2 cellular contexts compared by ENCODE assay signal in genomic region chr11:61752925-61753551, GRCh38.
TF ChIP-seq lines count a peak whose summit lies in the region.

No MANE protein-coding gene starts in this region.

TF ChIP-seq in H1, 55 proteins besides CTCF, POLR2A, EP300 and RAD21:
- TF ChIP-seq GABPA (IDR thresholded peaks at IDR 0.05; ENCODE audit: borderline replicate concordance, insufficient read depth, low read length) (no peak), GTF2F1 (IDR thresholded peaks at IDR 0.05; ENCODE audit: borderline replicate concordance, low read depth, low read length) (no peak), BACH1 (IDR thresholded peaks at IDR 0.05; ENCODE audit: low read length) (no peak), JUND (IDR thresholded peaks at IDR 0.05; ENCODE audit: low read length) (no peak), ATF3 (IDR thresholded peaks at IDR 0.05; ENCODE audit: insufficient read depth, low read depth, low read length) (no peak), SIN3A (conservative IDR thresholded peaks at IDR 0.05 in 1 of 2, IDR thresholded peaks at IDR 0.05 in 1 of 2; ENCODE audit: low read depth in 1 of 2, low read length in 2 of 2) (no peak), ASH2L (IDR thresholded peaks at IDR 0.05; ENCODE audit: low read length) (peak; percentile 45), SP4 (IDR thresholded peaks at IDR 0.05; ENCODE audit: low read length) (no peak)

TF ChIP-seq in neural cell, 6 proteins besides CTCF, POLR2A, EP300 and RAD21:
- TF ChIP-seq POLR2AphosphoS5 (IDR thresholded peaks at IDR 0.05) (no peak), EZH2 (IDR thresholded peaks at IDR 0.05; ENCODE audit: borderline replicate concordance, insufficient read depth, low read length, poor library complexity, severe bottlenecking) (no peak), MXI1 (conservative IDR thresholded peaks at IDR 0.05; ENCODE audit: poor library complexity, severe bottlenecking) (no peak), SMC3 (conservative IDR thresholded peaks at IDR 0.05; ENCODE audit: poor library complexity) (no peak), REST (IDR thresholded peaks at IDR 0.05; ENCODE audit: borderline replicate concordance) (no peak), TAF1 (IDR thresholded peaks at IDR 0.05; ENCODE audit: low read depth) (no peak)
